In genomic region chr19:48645652-48646191, GRCh38 we compare ENCODE assay signal across 8 cellular contexts.
DNase-seq lines count a peak whose midpoint lies in the region; ATAC-seq and TF ChIP-seq lines count a peak whose summit lies in the region.

CA11 (minus strand) TSS chr19:48646187; CDS start chr19:48645632, 555 bp downstream.

- peak within 1 kb of the TSS; percentile 81 for H3K4me3 ChIP-seq in OCI-LY3 (ENCODE audit: low read length)
- peak within 1 kb of the TSS; percentile 59 for H3K4me3 ChIP-seq in effector memory CD4-positive, alpha-beta T cell (ENCODE audit: insufficient read depth, low read depth, low read length, poor library complexity, severe bottlenecking)
- peak within 1 kb of the TSS; percentile 53 to 64 for H3K4me3 ChIP-seq in mucosa of rectum (ENCODE audit: low read length in 2 of 2)

- peak within 1 kb of the TSS; percentile 99 for H3K4me2 ChIP-seq in OCI-LY3 (ENCODE audit: low read length)

- no peak for DNase-seq in effector memory CD4-positive, alpha-beta T cell
- no peak for DNase-seq in GM13977 (ENCODE audit: low spot score)
- DNase-seq in NCI-H526 treated with DMSO at 0.1 percent for 48 hours (lab: John Stamatoyannopoulos, UW), result no peak
- no peak for DNase-seq in GM10248 (ENCODE audit: extremely low spot score)

- peak within 1 kb of the TSS; percentile 90 for H2AFZ ChIP-seq in OCI-LY3 (ENCODE audit: low read depth, low read length)

- H3K4me1 ChIP-seq in OCI-LY3 (ENCODE audit: low read length), result peaks cover 8% of the 10 kb centered on the region
- peaks cover 26% of the 10 kb centered on the region for H3K4me1 ChIP-seq in effector memory CD4-positive, alpha-beta T cell (ENCODE audit: control insufficient read depth, insufficient read depth, low read length, poor library complexity, severe bottlenecking)
- H3K4me1 ChIP-seq in mucosa of rectum (ENCODE audit: control insufficient read depth in 2 of 2, insufficient read depth in 2 of 2, low read length in 2 of 2), result peaks cover 8 to 15% of the 10 kb centered on the region in 2 donors

- H4K20me1 ChIP-seq in OCI-LY3 (ENCODE audit: insufficient read depth, low read length), result no peaks in the 10 kb centered on the region

- CTCF ChIA-PET in GM10248 (lab: Yijun Ruan, JAX), result interaction anchor here (0.7 to 3.1 kb wide), 27 partner anchors 10 to 325 kb away, joined by 3 to 23 read pairs (median 4); partner anchors contain the start of gene HSD17B14

- H3K9ac ChIP-seq in OCI-LY3 (ENCODE audit: low read length) (peak within 1 kb of the TSS; percentile 60), mucosa of rectum (ENCODE audit: low read depth in 1 of 2, low read length in 2 of 2) (peak within 1 kb of the TSS; percentile 43 to 59)

- peak within 1 kb of the TSS; percentile 16 for H3K27ac ChIP-seq in OCI-LY3 (ENCODE audit: low read length)
- H3K27ac ChIP-seq in effector memory CD4-positive, alpha-beta T cell (ENCODE audit: insufficient read depth, low read length, poor library complexity, severe bottlenecking), result peak within 1 kb of the TSS; percentile 85
- H3K27ac ChIP-seq in mucosa of rectum (ENCODE audit: low read depth in 2 of 2, low read length in 2 of 2), result peak within 1 kb of the TSS; percentile 52 to 75

- H3K79me2 ChIP-seq in OCI-LY3 (ENCODE audit: low read length), result no peaks in the 10 kb centered on the region

- H3K27me3 ChIP-seq in OCI-LY3 (ENCODE audit: low read depth, low read length) (0 out of 2 replicates have a peak, but pooled peaks cover 4% of the 10 kb centered on the region), mucosa of rectum (ENCODE audit: control insufficient read depth in 2 of 2, insufficient read depth in 2 of 2, low read length in 2 of 2) (peaks cover 0 to 11% of the 10 kb centered on the region in 2 donors)
- H3K27me3 ChIP-seq in effector memory CD4-positive, alpha-beta T cell (replicated peaks; ENCODE audit: control insufficient read depth, insufficient read depth, low read length, poor library complexity, severe bottlenecking), result no peaks in the 10 kb centered on the region

- POLR2A ChIA-PET in GM10248 (lab: Yijun Ruan, JAX), result interaction anchor here (1.0 kb wide), 1 partner anchor 27 kb away, joined by 5 read pairs; the partner anchor contains the start of genes RPL18 and SPHK2

- H3K9me3 ChIP-seq in OCI-LY3 (ENCODE audit: insufficient read depth, low read length), result no peaks in the 10 kb centered on the region
- no peaks in the 10 kb centered on the region for H3K9me3 ChIP-seq in effector memory CD4-positive, alpha-beta T cell (ENCODE audit: control insufficient read depth, low read length)
- no peaks in the 10 kb centered on the region for H3K9me3 ChIP-seq in mucosa of rectum (ENCODE audit: control insufficient read depth in 2 of 2, low read length in 2 of 2)

- no peaks in the 10 kb centered on the region for H3K36me3 ChIP-seq in OCI-LY3 (replicated peaks; ENCODE audit: low read depth, low read length)
- H3K36me3 ChIP-seq in effector memory CD4-positive, alpha-beta T cell (ENCODE audit: control insufficient read depth, insufficient read depth, low read length), result no peaks in the 10 kb centered on the region
- no peaks in the 10 kb centered on the region for H3K36me3 ChIP-seq in mucosa of rectum (ENCODE audit: control insufficient read depth in 2 of 2, insufficient read depth in 2 of 2, low read length in 2 of 2)

- ATAC-seq in GM19395 (IDR thresholded peaks at IDR 0.05; ENCODE audit: unreplicated experiment), result peak; percentile 8
- no peak for ATAC-seq in HG03280 (IDR thresholded peaks at IDR 0.05; ENCODE audit: unreplicated experiment)

- no peak for TF ChIP-seq CTCF in OCI-LY3 (IDR thresholded peaks at IDR 0.05; ENCODE audit: low read depth, low read length)
- no peak for TF ChIP-seq CTCF in GM13977 (IDR thresholded peaks at IDR 0.05; ENCODE audit: extremely low read depth, insufficient read depth, missing control alignments)
- no peak for TF ChIP-seq CTCF in GM10248 (IDR thresholded peaks at IDR 0.05; ENCODE audit: control extremely low read depth, extremely low read depth, low read depth, missing control alignments)

- in situ Hi-C loops in GM13977 (cut with MboI; ENCODE audit: low pct_unique_long_range_greater_than_20kb, low sequenced_read_pairs, unreplicated experiment), result loop anchor here (25.0 kb wide), 1 partner anchor 317 kb away; the partner anchor contains the start of genes BAX and FTL

Comparison
In these comparisons a context has a peak if more than half of its experiments do, and no peak if none do; other contexts are left out.
1. H3K27ac ChIP-seq: peak in every context shown above with its lines; median percentile 85 in effector memory CD4-positive, alpha-beta T cell; 64 in mucosa of rectum; 16 in OCI-LY3.